16 cellular contexts compared by ENCODE assay signal in genomic region chr3:127399154-127399553, GRCh38.
DNase-seq lines count a peak whose midpoint lies in the region; ATAC-seq and TF ChIP-seq lines count a peak whose summit lies in the region.
"Had no signal": no experiment of that assay in that cellular context is flagged by ENCODE, and none has a peak within 500 bp of the region (broad histone marks: within the 10 kb centered on the region; RNA-seq: fewer than 3 reads in every experiment).

No MANE protein-coding gene starts in this region.

- no peak overlapping the region for H3K4me3 ChIP-seq in lower lobe of right lung
- no peak overlapping the region for H3K4me3 ChIP-seq in lower leg skin (ENCODE audit: low read depth, poor library complexity, severe bottlenecking)
- H3K4me3 ChIP-seq: A549; BLaER1 treated with 17β-estradiol and CSF1 and Interleukin-3, amounts not matched to agents 10 nM and 100 nM; GM12878 had no signal

- peak; percentile 71 to 86 for ATAC-seq in lower lobe of right lung
- ATAC-seq: A549; CD8-positive, alpha-beta T cell; GM12878 had no signal

- TF ChIP-seq CTCF in lower lobe of right lung (IDR thresholded peaks at IDR 0.05) (no peak), lower leg skin (IDR thresholded peaks at IDR 0.05) (no peak)

- peak; percentile 7 for DNase-seq in DMS79 (lab: John Stamatoyannopoulos, UW)
- DNase-seq in DMS79 treated with DMSO at 0.1 percent for 48 hours (lab: John Stamatoyannopoulos, UW): no peak
- DNase-seq in lower lobe of right lung: no peak
- no peak for DNase-seq in lower leg skin (ENCODE audit: low spot score in 2 of 2)
- no peak for DNase-seq in stimulated activated naive CD4-positive, alpha-beta T cell (lab: John Stamatoyannopoulos, UW)
- DNase-seq: AML-193; Caco-2; Calu3; CD4-positive, alpha-beta T cell; CD8-positive, alpha-beta T cell; GF-D8 had no signal

- H3K27me3 ChIP-seq in lower lobe of right lung (ENCODE audit: low read depth): no peaks in the 10 kb centered on the region
- H3K27me3 ChIP-seq: BLaER1 treated with 17β-estradiol and CSF1 and Interleukin-3, amounts not matched to agents 10 nM and 100 nM had no signal

- no peaks in the 10 kb centered on the region for H3K36me3 ChIP-seq in lower lobe of right lung
- H3K36me3 ChIP-seq: BLaER1 treated with 17β-estradiol and CSF1 and Interleukin-3, amounts not matched to agents 10 nM and 100 nM had no signal

- no peaks in the 10 kb centered on the region for H3K9me3 ChIP-seq in lower lobe of right lung
- H3K9me3 ChIP-seq: A549, Caco-2 had no signal

- no peaks in the 10 kb centered on the region for H3K4me1 ChIP-seq in lower lobe of right lung
- H3K4me1 ChIP-seq: A549 had no signal

- TF ChIP-seq POLR2A in lower leg skin (IDR thresholded peaks at IDR 0.05): no peak

- no peak overlapping the region for H3K27ac ChIP-seq in lower lobe of right lung
- H3K27ac ChIP-seq: 22Rv1; A549; BLaER1 treated with 17β-estradiol and CSF1 and Interleukin-3, amounts not matched to agents 10 nM and 100 nM; C4-2B had no signal

- intact Hi-C loops in lower lobe of right lung (cut with DNase I) (no loop called here), lower leg skin (cut with DNase I; ENCODE audit: low total_unique reads) (no loop called here)
